In genomic region chr12:27802511-27802910, GRCh38 we compare ENCODE assay signal across 21 cellular contexts. TPM values are rescaled to one million over a fixed set of nuclear protein-coding genes. Genes with fewer than 3 reads are reported as not detected.
DNase-seq lines count a peak whose midpoint lies in the region; ATAC-seq, FAIRE-seq and TF ChIP-seq lines count a peak whose summit lies in the region.
"Had no signal": no experiment of that assay in that cellular context is flagged by ENCODE, and none has a peak within 500 bp of the region (broad histone marks: within the 10 kb centered on the region; RNA-seq: fewer than 3 reads in every experiment).

No MANE protein-coding gene starts in this region.

- H3K4me3 ChIP-seq in ascending aorta, result no peak overlapping the region
- H3K4me3 ChIP-seq: BLaER1 treated with 17β-estradiol and CSF1 and Interleukin-3, amounts not matched to agents 10 nM and 100 nM had no signal

- H3K27ac Mint-ChIP-seq in activated naive CD4-positive, alpha-beta T cell treated with anti-CD3 and anti-CD28 coated beads, Interleukin-2, amount 50 U/mL, for 24 hours, result peak overlapping the region; percentile 93
- H3K27ac Mint-ChIP-seq in nephron progenitor cell, result no peak overlapping the region

- no peaks in the 10 kb centered on the region for H3K27me3 ChIP-seq in ascending aorta
- H3K27me3 ChIP-seq: BLaER1 treated with 17β-estradiol and CSF1 and Interleukin-3, amounts not matched to agents 10 nM and 100 nM had no signal

- no peak for FAIRE-seq in urothelium cell line (lab: Jason Lieb, UNC)
- FAIRE-seq: HepG2 had no signal

- no peaks in the 10 kb centered on the region for H3K9me3 Mint-ChIP-seq in activated naive CD4-positive, alpha-beta T cell treated with anti-CD3 and anti-CD28 coated beads, Interleukin-2, amount 50 U/mL, for 24 hours
- H3K9me3 Mint-ChIP-seq in nephron progenitor cell, result no peaks in the 10 kb centered on the region

- peaks cover 67% of the 10 kb centered on the region for H3K4me1 Mint-ChIP-seq in activated naive CD4-positive, alpha-beta T cell treated with anti-CD3 and anti-CD28 coated beads, Interleukin-2, amount 50 U/mL, for 24 hours
- H3K4me1 Mint-ChIP-seq in nephron progenitor cell, result peaks cover 8% of the 10 kb centered on the region

- H3K4me1 ChIP-seq in ascending aorta, result peaks cover 0 to 27% of the 10 kb centered on the region in 2 donors

- no peak overlapping the region for H3K4me3 Mint-ChIP-seq in activated naive CD4-positive, alpha-beta T cell treated with anti-CD3 and anti-CD28 coated beads, Interleukin-2, amount 50 U/mL, for 24 hours
- H3K4me3 Mint-ChIP-seq in nephron progenitor cell, result no peak overlapping the region

- peak; percentile 52 to 67 for ATAC-seq in activated CD4-positive, CD25-positive, alpha-beta regulatory T cell treated with anti-CD3 and anti-CD28 coated beads, Interleukin-2, amount 50 U/mL, for 24 hours
- no peak for ATAC-seq in HG02623 (IDR thresholded peaks at IDR 0.05; ENCODE audit: unreplicated experiment)
- ATAC-seq: HepG2 had no signal

- no peaks in the 10 kb centered on the region for H3K9me3 ChIP-seq in ascending aorta
- H3K9me3 ChIP-seq: BLaER1 treated with 17β-estradiol and CSF1 and Interleukin-3, amounts not matched to agents 10 nM and 100 nM had no signal

- intact Hi-C loops in ascending aorta (cut with DNase I), result no loop called here

- peak overlapping the region; percentile 73 to 77 for H3K27ac ChIP-seq in ascending aorta
- H3K27ac ChIP-seq: 22Rv1; BLaER1 treated with 17β-estradiol and CSF1 and Interleukin-3, amounts not matched to agents 10 nM and 100 nM had no signal

- no peak for TF ChIP-seq CTCF in ascending aorta (IDR thresholded peaks at IDR 0.05)
- TF ChIP-seq CTCF in nephron progenitor cell (IDR thresholded peaks at IDR 0.05), result no peak

- H3K36me3 ChIP-seq in ascending aorta, result peaks cover 20 to 27% of the 10 kb centered on the region in 2 donors

- no peak for DNase-seq in activated CD4-positive, CD25-positive, alpha-beta regulatory T cell (lab: John Stamatoyannopoulos, UW)
- no peak for DNase-seq in activated naive CD4-positive, alpha-beta T cell (lab: John Stamatoyannopoulos, UW)
- DNase-seq in ascending aorta (ENCODE audit: low spot score in 2 of 2), result peak in 1 of 2 donors; percentile 21
- DNase-seq in urothelium cell line (ENCODE audit: low spot score), result no peak
- no peak for DNase-seq in nephron progenitor cell
- DNase-seq: COR-L47; DMS153; H7; MM.1S; NCI-H1105; NCI-H1694 treated with DMSO at 0.1 percent for 48 hours; NCI-H69; NK-92 treated with Interleukin-12 subunit alpha and Interleukin-12 subunit beta, amount 100 ng/mL, for 24 hours; OCI-M1; RPMI8226 had no signal

- H3K36me3 Mint-ChIP-seq in activated naive CD4-positive, alpha-beta T cell treated with anti-CD3 and anti-CD28 coated beads, Interleukin-2, amount 50 U/mL, for 24 hours, result peaks cover 8% of the 10 kb centered on the region
- H3K36me3 Mint-ChIP-seq in nephron progenitor cell (ENCODE audit: low read depth), result peaks cover 15% of the 10 kb centered on the region

- no peaks in the 10 kb centered on the region for H3K27me3 Mint-ChIP-seq in activated naive CD4-positive, alpha-beta T cell treated with anti-CD3 and anti-CD28 coated beads, Interleukin-2, amount 50 U/mL, for 24 hours
- H3K27me3 Mint-ChIP-seq in nephron progenitor cell (ENCODE audit: low read depth, poor library complexity), result no peaks in the 10 kb centered on the region

RNA-seq across cellular contexts. Expression of gene MANSC4, which starts 22.5 kb away (rescaled TPM):
- not detected for total RNA-seq in ascending aorta
- total RNA-seq: H7, HepG2 had no signal

RNA-seq across cellular contexts. Expression of gene KLHL42, which starts 22.5 kb away (rescaled TPM):
- total RNA-seq in ascending aorta, result 36.7 TPM
